Comparison of ENCODE assay signal across 24 cellular contexts in the genomic region with DNA sequence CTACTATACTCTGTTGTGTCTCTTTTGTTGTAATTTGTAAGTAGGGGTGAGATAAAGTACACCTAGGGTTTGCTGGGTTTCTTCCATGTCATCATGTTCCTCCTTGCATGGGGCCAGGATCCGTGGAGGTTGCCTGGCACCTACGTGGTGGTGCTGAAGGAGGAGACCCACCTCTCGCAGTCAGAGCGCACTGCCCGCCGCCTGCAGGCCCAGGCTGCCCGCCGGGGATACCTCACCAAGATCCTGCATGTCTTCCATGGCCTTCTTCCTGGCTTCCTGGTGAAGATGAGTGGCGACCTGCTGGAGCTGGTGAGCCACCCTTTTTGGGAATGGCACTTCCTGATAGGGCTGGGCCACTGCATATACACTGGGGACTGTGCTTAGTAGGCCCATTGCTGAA. TPM values are rescaled to one million over a fixed set of nuclear protein-coding genes. Genes with fewer than 3 reads are reported as not detected.
"Had no signal": no experiment of that assay in that cellular context is flagged by ENCODE, and none has a peak within 500 bp of the region (broad histone marks: within the 10 kb centered on the region; RNA-seq: fewer than 3 reads in every experiment).

No MANE protein-coding gene starts in this region.

- H3K27ac ChIP-seq: HL-60, SJCRH30 had no signal

- H3K4me3 ChIP-seq: SJCRH30 had no signal

- H3K36me3 ChIP-seq: SJCRH30 had no signal

- H3K9me3 ChIP-seq: SJCRH30 had no signal

- DNase-seq: KBM-7, MV-4-11, NCI-H1048, NCI-H1105, NCI-H1417, NCI-H1436 treated with DMSO at 0.1 percent for 48 hours, NCI-H1694, NCI-H187 treated with DMSO at 0.1 percent for 48 hours, NCI-H2029 treated with DMSO at 0.1 percent for 48 hours, NCI-H2107, NCI-H226, NCI-H446, NCI-H510A, NCI-H524 treated with DMSO at 0.1 percent for 48 hours, NCI-H69, NCI-H774, RPMI8226, SHP77 treated with DMSO at 0.1 percent for 48 hours, SJCRH30 had no signal

- ATAC-seq: Right ventricle myocardium inferior, SK-N-SH treated with all-trans-retinoic acid at 6 μM for 48 hours had no signal

- H3K4me1 ChIP-seq: SJCRH30 had no signal

RNA-seq across cellular contexts. Expression of gene PCSK9, which starts 4.4 kb away (rescaled TPM):
- total RNA-seq: MCF 10A, Right ventricle myocardium inferior had no signal

RNA-seq across cellular contexts. Expression of gene BSND, which starts 45.0 kb away (rescaled TPM):
- total RNA-seq: LHCN-M2, MCF 10A, Right ventricle myocardium inferior, SJCRH30 had no signal
